In the genomic region with DNA sequence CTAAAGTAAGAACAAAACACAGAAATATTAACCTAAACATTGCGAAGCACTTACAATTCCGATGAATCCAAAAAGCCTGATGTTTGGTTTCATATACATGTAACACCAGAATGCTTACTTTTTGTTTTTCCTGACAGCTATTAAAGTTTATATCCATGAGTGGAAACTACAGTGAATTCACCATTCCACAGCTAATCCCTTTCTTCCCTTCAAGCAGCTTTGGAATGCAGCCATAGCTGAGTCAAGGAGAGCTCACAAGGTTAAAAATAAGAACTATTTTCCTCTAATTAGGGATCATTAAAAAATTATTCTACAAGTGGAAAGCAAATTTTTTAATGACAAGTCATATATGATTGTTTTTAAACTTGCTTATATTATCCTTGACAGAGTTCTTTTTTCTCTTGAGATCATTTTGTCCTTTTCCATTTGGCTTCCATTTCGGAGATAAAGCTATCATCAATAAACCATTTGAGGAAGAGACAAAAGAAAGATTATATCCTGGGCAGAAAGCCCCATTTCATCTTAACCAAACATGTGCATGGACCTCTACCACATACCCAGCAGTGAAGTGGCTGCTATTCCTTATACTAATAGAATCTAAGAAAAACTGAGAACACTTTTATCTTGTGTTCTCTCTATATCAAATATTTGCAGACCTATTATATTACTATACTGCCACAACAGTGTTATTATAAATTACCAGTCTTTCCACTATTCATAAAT, we compare ENCODE assay signal across 19 cellular contexts. TPM values are rescaled to one million over a fixed set of nuclear protein-coding genes. Genes with fewer than 3 reads are reported as not detected.
DNase-seq lines count a peak whose midpoint lies in the region; ATAC-seq and TF ChIP-seq lines count a peak whose summit lies in the region.
"Had no signal": no experiment of that assay in that cellular context is flagged by ENCODE, and none has a peak within 500 bp of the region (broad histone marks: within the 10 kb centered on the region; RNA-seq: fewer than 3 reads in every experiment).

No MANE protein-coding gene starts in this region.

- peak overlapping the region; percentile 24 for H3K27ac ChIP-seq in stomach smooth muscle (ENCODE audit: low read length)

- DNase-seq in H4 (ENCODE audit: low spot score): peak; percentile 31
- DNase-seq in amniotic epithelial cell (ENCODE audit: low read depth): peak; percentile 73
- DNase-seq in foreskin fibroblast: peak; percentile 58 to 85
- no peak for DNase-seq in LoVo (ENCODE audit: low spot score)
- DNase-seq in HPDE6-E6E7 (ENCODE audit: extremely low spot score): no peak
- DNase-seq: activated gamma-delta T cell; CD4-positive, CD25-positive, alpha-beta regulatory T cell; cortex of kidney; DND-41; heart left ventricle; KBM-7; NCI-H1105 treated with DMSO at 0.1 percent for 48 hours; NCI-H2171; Right ventricle myocardium superior had no signal

- H3K4me3 ChIP-seq in foreskin fibroblast (ENCODE audit: low read depth in 1 of 2, low read length in 2 of 2) (no peak overlapping the region), stomach smooth muscle (ENCODE audit: low read length in 2 of 2) (no peak overlapping the region)
- H3K4me3 ChIP-seq: heart left ventricle, tibial nerve had no signal

- no peaks in the 10 kb centered on the region for H3K36me3 ChIP-seq in stomach smooth muscle (ENCODE audit: control insufficient read depth in 2 of 2, insufficient read depth in 2 of 2, low read length in 2 of 2)
- H3K36me3 ChIP-seq: heart left ventricle, tibial nerve had no signal

- peaks cover 6% of the 10 kb centered on the region for H3K4me1 ChIP-seq in stomach smooth muscle (ENCODE audit: control insufficient read depth, insufficient read depth, low read length)
- H3K4me1 ChIP-seq: heart left ventricle had no signal

- no peak overlapping the region for H3K9ac ChIP-seq in stomach smooth muscle (ENCODE audit: low read length in 2 of 2)

- ATAC-seq in HG03378 (IDR thresholded peaks at IDR 0.05; ENCODE audit: unreplicated experiment): no peak
- ATAC-seq: heart left ventricle had no signal

- TF ChIP-seq CTCF in foreskin fibroblast (IDR thresholded peaks at IDR 0.05; ENCODE audit: low read depth, low read length): no peak

- H3K9me3 ChIP-seq in stomach smooth muscle (ENCODE audit: control insufficient read depth in 2 of 2, low read length in 2 of 2): no peaks in the 10 kb centered on the region

- no peaks in the 10 kb centered on the region for H3K27me3 ChIP-seq in stomach smooth muscle (ENCODE audit: control insufficient read depth in 1 of 2, insufficient read depth in 2 of 2, low read length in 2 of 2)
- H3K27me3 ChIP-seq: heart left ventricle, tibial nerve had no signal

RNA-seq across cellular contexts. Expression of gene FIBIN, which starts 19.7 kb away (rescaled TPM):
- 5.7 and 7.4 TPM in 2 replicates for total RNA-seq in H4 (2014; rRNA removed; shearing (Covaris generic))
- total RNA-seq: CD4-positive, CD25-positive, alpha-beta regulatory T cell; epithelial cell of proximal tubule; T-helper 2 cell treated with Interferon-gamma antibody and Interleukin-4, amounts not matched to agents 100 ng/mL and 5 ng/mL, for 36 hours had no signal

Comparison
In these comparisons a context has a peak if more than half of its experiments do, and no peak if none do; other contexts are left out.
1. DNase-seq: peak in H4 (single experiment), amniotic epithelial cell (single experiment) and foreskin fibroblast (2 of 2); none in LoVo (single experiment) and HPDE6-E6E7 (single experiment).